In genomic region chr15:40569139-40569953, GRCh38 we compare ENCODE assay signal across 8 cellular contexts. TPM values are rescaled to one million over a fixed set of nuclear protein-coding genes. Genes with fewer than 3 reads are reported as not detected.
DNase-seq lines count a peak whose midpoint lies in the region; ATAC-seq and TF ChIP-seq lines count a peak whose summit lies in the region.

TSS of gene RPUSD2 (plus strand) at chr15:40569299. CDS start at chr15:40569338, 39 bp downstream.

- H3K27me3 Mint-ChIP-seq in memory B cell: no peaks in the 10 kb centered on the region

- TF ChIP-seq CTCF in BE2C (IDR thresholded peaks at IDR 0.05; ENCODE audit: low read depth, low read length): no peak

- peak within 1 kb of the TSS; percentile 93 for H3K27ac ChIP-seq in effector memory CD4-positive, alpha-beta T cell (ENCODE audit: insufficient read depth, low read length, poor library complexity, severe bottlenecking)

- H3K9me3 ChIP-seq in BE2C: no peaks in the 10 kb centered on the region
- H3K9me3 ChIP-seq in effector memory CD4-positive, alpha-beta T cell (ENCODE audit: control insufficient read depth, low read length): no peaks in the 10 kb centered on the region

- peak within 1 kb of the TSS; percentile 96 for H3K27ac Mint-ChIP-seq in memory B cell

- peak within 1 kb of the TSS; percentile 93 for H3K4me3 ChIP-seq in BE2C (ENCODE audit: low read depth, low read length)
- H3K4me3 ChIP-seq in effector memory CD4-positive, alpha-beta T cell (ENCODE audit: insufficient read depth, low read depth, low read length, poor library complexity, severe bottlenecking): peak within 1 kb of the TSS; percentile 92

- peaks cover 21% of the 10 kb centered on the region for H3K36me3 ChIP-seq in BE2C
- H3K36me3 ChIP-seq in effector memory CD4-positive, alpha-beta T cell (ENCODE audit: control insufficient read depth, insufficient read depth, low read length): peaks cover 20% of the 10 kb centered on the region

- peaks cover 4% of the 10 kb centered on the region for H3K4me1 ChIP-seq in BE2C
- peaks cover 12% of the 10 kb centered on the region for H3K4me1 ChIP-seq in effector memory CD4-positive, alpha-beta T cell (ENCODE audit: control insufficient read depth, insufficient read depth, low read length, poor library complexity, severe bottlenecking)

- DNase-seq in BE2C (peak; percentile 97), HT1080 (ENCODE audit: low read depth) (peak; percentile 85), NOMO-1 treated with DMSO at 0.1 percent for 48 hours (lab: John Stamatoyannopoulos, UW; ENCODE audit: unreplicated experiment) (peak; percentile 90), memory B cell (ENCODE audit: low spot score in 2 of 2) (peak; percentile 79 to 90)
- peak; percentile 96 for DNase-seq in activated CD8-positive, alpha-beta memory T cell treated with anti-CD3 and anti-CD28 coated beads for 24 hours
- DNase-seq in effector memory CD4-positive, alpha-beta T cell: peak; percentile 81 to 87 (median 85)
- DNase-seq in stimulated activated CD4-positive, alpha-beta T cell treated with anti-CD3 and anti-CD28 coated beads, TNF-alpha, amount 100 ng/mL, for 48 hours (ENCODE audit: low read depth in 3 of 3): peak; percentile 87 to 91 (median 90)

- peak within 1 kb of the TSS; percentile 99 for H3K4me3 Mint-ChIP-seq in memory B cell

- H3K4me1 Mint-ChIP-seq in memory B cell: peaks cover 19% of the 10 kb centered on the region

- H3K9me3 Mint-ChIP-seq in memory B cell: no peaks in the 10 kb centered on the region

- ATAC-seq in GM19395 (IDR thresholded peaks at IDR 0.05; ENCODE audit: unreplicated experiment) (peak; percentile 58), memory B cell (ENCODE audit: low read depth) (peak; percentile 66)

- no peaks in the 10 kb centered on the region for H3K27me3 ChIP-seq in BE2C
- no peaks in the 10 kb centered on the region for H3K27me3 ChIP-seq in effector memory CD4-positive, alpha-beta T cell (replicated peaks; ENCODE audit: control insufficient read depth, insufficient read depth, low read length, poor library complexity, severe bottlenecking)

- H3K36me3 Mint-ChIP-seq in memory B cell: peaks cover 3% of the 10 kb centered on the region

RNA-seq across cellular contexts. Expression of gene RPUSD2, which starts in this region (rescaled TPM):
- 49.5 TPM for polyA plus RNA-seq in BE2C (2012; ENCODE audit: insufficient read depth, insufficient read length, low read depth)
- total RNA-seq in HT1080 (2014; rRNA removed; shearing (Covaris generic)): 21.0 and 22.8 TPM in 2 replicates
- 8.1 and 9.1 TPM in 2 replicates for polyA plus RNA-seq in HT1080 (2015; cell fraction: cytosol; rRNA removed)
- 9.7 and 11.7 TPM in 2 replicates for polyA plus RNA-seq in HT1080 (2015; cell fraction: nucleus; rRNA removed)

Comparison
In these comparisons a context has a peak if more than half of its experiments do, and no peak if none do; other contexts are left out.
1. Peak in every context shown above with its lines: DNase-seq, ATAC-seq, H3K4me3 ChIP-seq and H3K27ac ChIP-seq.